Comparison of ENCODE assay signal across 22 cellular contexts in the genomic region with DNA sequence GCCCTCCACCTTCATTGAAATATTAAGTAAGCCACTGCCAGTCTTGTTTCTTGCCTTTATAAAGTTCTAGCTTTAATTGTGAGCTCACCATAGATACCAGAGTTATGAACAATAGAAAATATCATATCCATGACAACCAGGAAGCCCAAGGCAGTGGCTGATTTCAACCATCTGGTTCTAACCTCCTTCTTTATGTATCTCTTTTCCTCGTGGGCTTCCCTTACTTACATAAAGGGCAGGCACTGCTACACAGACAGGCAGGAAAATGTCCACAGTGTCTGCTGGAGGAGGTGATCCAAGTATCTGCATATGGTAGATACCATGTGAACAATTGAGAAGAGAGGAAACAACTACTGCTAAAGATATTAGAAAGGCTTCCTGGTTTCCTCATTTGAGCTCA. TPM values are rescaled to one million over a fixed set of nuclear protein-coding genes. Genes with fewer than 3 reads are reported as not detected.
DNase-seq lines count a peak whose midpoint lies in the region; ATAC-seq, FAIRE-seq and TF ChIP-seq lines count a peak whose summit lies in the region.
"Had no signal": no experiment of that assay in that cellular context is flagged by ENCODE, and none has a peak within 500 bp of the region (broad histone marks: within the 10 kb centered on the region; RNA-seq: fewer than 3 reads in every experiment).

No MANE protein-coding gene starts in this region.

- H2AFZ ChIP-seq in mammary epithelial cell (ENCODE audit: low read depth, low read length), result peak overlapping the region; percentile 42

- TF ChIP-seq CTCF in mammary epithelial cell (conservative IDR thresholded peaks at IDR 0.05 in 1 of 2, IDR thresholded peaks at IDR 0.05 in 1 of 2; ENCODE audit: extremely low read depth in 1 of 2, insufficient read depth in 1 of 2, low read depth in 1 of 2, low read length in 2 of 2) (no peak), MCF 10A (IDR thresholded peaks at IDR 0.05; ENCODE audit: unreplicated experiment) (no peak), cardiac fibroblast (IDR thresholded peaks at IDR 0.05; ENCODE audit: low read depth, low read length) (no peak), fibroblast of the aortic adventitia (IDR thresholded peaks at IDR 0.05; ENCODE audit: insufficient read depth, low read length) (no peak), omental fat pad (IDR thresholded peaks at IDR 0.05) (no peak)

- H3K36me3 ChIP-seq in mammary epithelial cell (ENCODE audit: insufficient read depth, low read length), result no peaks in the 10 kb centered on the region
- H3K36me3 ChIP-seq: BE2C, HAP-1 had no signal

- H3K9me3 Mint-ChIP-seq in MCF 10A (ENCODE audit: unreplicated experiment), result no peaks in the 10 kb centered on the region

- no peaks in the 10 kb centered on the region for H3K79me2 ChIP-seq in mammary epithelial cell (ENCODE audit: insufficient read depth, low read length)

- H3K9ac ChIP-seq in mammary epithelial cell (ENCODE audit: insufficient read depth, low read length), result no peak overlapping the region

- POLR2A ChIA-PET in MCF 10A (lab: Yijun Ruan, JAX), result no interaction called here

- no TSS peak for BruUV-seq in mammary epithelial cell (replicated peaks; lab: Mats Ljungman, UMichigan)
- no TSS peak for BruUV-seq in MCF 10A (replicated peaks; lab: Mats Ljungman, UMichigan)

- H3K36me3 Mint-ChIP-seq in MCF 10A (ENCODE audit: insufficient read depth, unreplicated experiment), result no peaks in the 10 kb centered on the region
- H3K36me3 Mint-ChIP-seq: CD4-positive, CD25-positive, alpha-beta regulatory T cell had no signal

- in situ Hi-C loops in mammary epithelial cell (cut with MboI; ENCODE audit: low sequenced_read_pairs in 2 of 2), result no loop called here

- FAIRE-seq in urothelium cell line (lab: Jason Lieb, UNC), result no peak

- no peaks in the 10 kb centered on the region for H3K9me3 ChIP-seq in mammary epithelial cell (replicated peaks; ENCODE audit: insufficient read depth, low read length)
- H3K9me3 ChIP-seq: BE2C, Caco-2, HAP-1 had no signal

- H3K4me2 ChIP-seq in mammary epithelial cell (ENCODE audit: insufficient read depth, low read depth, low read length), result no peak overlapping the region

- no peaks in the 10 kb centered on the region for H3K4me1 Mint-ChIP-seq in MCF 10A (ENCODE audit: insufficient read depth, unreplicated experiment)

- H3K4me3 Mint-ChIP-seq in MCF 10A (ENCODE audit: unreplicated experiment), result no peak overlapping the region
- H3K4me3 Mint-ChIP-seq: CD4-positive, CD25-positive, alpha-beta regulatory T cell had no signal

- H3K27me3 Mint-ChIP-seq in MCF 10A (ENCODE audit: insufficient read depth, unreplicated experiment), result no peaks in the 10 kb centered on the region

- no peaks in the 10 kb centered on the region for H4K20me1 ChIP-seq in mammary epithelial cell (ENCODE audit: insufficient read depth, low read length)

- H3K4me3 ChIP-seq in mammary epithelial cell (replicated peaks in 1 of 3; ENCODE audit: insufficient read depth in 1 of 3, low read depth in 2 of 3, low read length in 3 of 3) (no peak overlapping the region), cardiac fibroblast (replicated peaks in 1 of 2; ENCODE audit: low read depth in 2 of 2, low read length in 2 of 2) (no peak overlapping the region), fibroblast of the aortic adventitia (ENCODE audit: low read depth, low read length) (no peak overlapping the region)
- H3K4me3 ChIP-seq: HAP-1 had no signal

- dilution Hi-C loops in mammary epithelial cell (cut with HindIII; ENCODE audit: low sequenced_read_pairs), result no loop called here

- CTCF ChIA-PET in mammary epithelial cell (lab: Charles Lee; ENCODE audit: low non-redundant PET), result interaction anchor here (0.6 kb wide), 1 partner anchor 9 kb away, joined by 11 read pairs; no protein-coding TSS in a partner anchor
- CTCF ChIA-PET in MCF 10A (lab: Yijun Ruan, JAX), result no interaction called here

- H3K27ac Mint-ChIP-seq in MCF 10A (ENCODE audit: low read depth, unreplicated experiment), result no peak overlapping the region
- H3K27ac Mint-ChIP-seq: CD4-positive, CD25-positive, alpha-beta regulatory T cell had no signal

- intact Hi-C loops in mammary epithelial cell (cut with micrococcal nuclease), result no loop called here
- intact Hi-C loops in MCF 10A (cut with micrococcal nuclease), result no loop called here

- H3K4me1 ChIP-seq in mammary epithelial cell (ENCODE audit: insufficient read depth, low read length), result no peaks in the 10 kb centered on the region
- H3K4me1 ChIP-seq: BE2C, Caco-2, HAP-1 had no signal

- DNase-seq in mammary epithelial cell, result no peak
- DNase-seq in MCF 10A (ENCODE audit: unreplicated experiment), result no peak
- peak; percentile 19 to 29 for DNase-seq in cardiac fibroblast (ENCODE audit: low read depth in 2 of 2)
- peak; percentile 22 for DNase-seq in fibroblast of the aortic adventitia (ENCODE audit: low read depth)
- DNase-seq in urothelium cell line (ENCODE audit: low spot score), result no peak
- DNase-seq in SIG-M5 treated with dmso at 0.1 percent for 504 hours (lab: John Stamatoyannopoulos, UW; ENCODE audit: unreplicated experiment), result no peak
- no peak for DNase-seq in mesenteric fat pad (ENCODE audit: low spot score)
- no peak for DNase-seq in omental fat pad (ENCODE audit: low spot score)
- DNase-seq: 8988T; BE2C; Caco-2; CD4-positive, CD25-positive, alpha-beta regulatory T cell; GDM1; NCI-H1048; NCI-H1436 treated with DMSO at 0.1 percent for 48 hours; NCI-H2029; NCI-H2171; NCI-H446 treated with DMSO at 0.1 percent for 48 hours; NK-92 treated with Interleukin-12 subunit alpha and Interleukin-12 subunit beta, amount 100 ng/mL, for 24 hours; Right ventricle myocardium superior had no signal

- no peaks in the 10 kb centered on the region for H3K27me3 ChIP-seq in mammary epithelial cell (ENCODE audit: insufficient read depth, low read length)

- no peak for ATAC-seq in omental fat pad (ENCODE audit: low FRiP score)

- WGBS in mammary epithelial cell (ENCODE audit: low coverage, missing lambda C conversion rate), result 0% methylated on average over 1 of the region's 1 CpG

- H3K27ac ChIP-seq in mammary epithelial cell (ENCODE audit: insufficient read depth, low read depth, low read length), result no peak overlapping the region
- H3K27ac ChIP-seq: HL-60 had no signal

RNA-seq across cellular contexts. Expression of a gene that starts 29.8 kb away (rescaled TPM):
- 100 to 1,000 TPM; 676 to 841 TPM for total RNA-seq in mammary epithelial cell
- polyA plus RNA-seq in mammary epithelial cell, result 1,147 TPM
- polyA minus RNA-seq in mammary epithelial cell, result 442 TPM
- 281 and 317 TPM in 2 replicates for total RNA-seq in MCF 10A (2022)
- 102 and 154 TPM in 2 replicates for total RNA-seq in fibroblast of the aortic adventitia (ENCODE audit: low replicate concordance)
- total RNA-seq in mesenteric fat pad, result 79.0 TPM
- total RNA-seq in omental fat pad, result 100 to 1,000 TPM in 2 of 4 donors, 10 to 100 TPM in 2; 65.6 to 140 (median 114) TPM

Comparison
In these comparisons a context has a peak if more than half of its experiments do, and no peak if none do; other contexts are left out.
1. DNase-seq: peak in cardiac fibroblast (2 of 2) and fibroblast of the aortic adventitia (single experiment); none in mammary epithelial cell (single experiment), MCF 10A (single experiment), urothelium cell line (single experiment), SIG-M5 treated with dmso at 0.1 percent for 504 hours (single experiment), mesenteric fat pad (single experiment) and omental fat pad (single experiment).